Comparison of ENCODE assay signal across 1 cellular context in the genomic region with DNA sequence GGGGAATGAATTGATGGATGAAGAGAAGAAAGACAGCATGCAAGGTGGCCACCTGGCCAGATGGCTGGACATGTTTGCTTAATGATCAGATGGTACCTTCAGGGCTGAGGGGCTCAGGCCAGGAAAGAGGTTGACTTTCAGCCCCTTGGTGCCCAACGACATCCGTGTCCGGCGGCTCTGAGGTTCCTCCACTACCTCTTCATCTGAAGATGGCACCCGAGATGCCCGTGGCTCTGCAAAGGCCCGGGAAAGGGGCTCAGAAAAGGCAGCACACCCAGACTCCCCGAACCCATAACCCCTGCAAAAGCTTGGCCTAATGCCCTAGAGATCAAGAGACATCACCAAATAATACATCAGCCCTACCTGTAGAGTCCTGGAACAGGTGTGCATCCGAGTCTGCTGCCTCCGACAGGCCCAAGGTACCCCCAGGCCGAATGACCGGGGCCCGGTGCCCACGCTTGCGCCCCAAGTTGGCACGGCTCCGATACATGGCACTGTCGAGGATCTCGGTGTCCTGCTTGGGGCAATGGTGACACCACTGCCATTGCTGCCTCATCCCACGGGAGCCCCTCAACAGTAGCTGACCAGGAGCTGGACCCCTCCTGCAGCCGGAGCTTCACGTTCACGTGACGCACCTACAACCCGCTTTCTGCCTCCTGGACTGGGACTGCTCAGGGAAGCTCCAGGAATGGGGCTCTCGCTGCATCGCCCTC.
TF ChIP-seq lines count a peak whose summit lies in the region.

No MANE protein-coding gene starts in this region.

TF ChIP-seq in K562, 482 proteins besides CTCF, POLR2A, EP300 and RAD21:
- TF ChIP-seq, protein P1, sequence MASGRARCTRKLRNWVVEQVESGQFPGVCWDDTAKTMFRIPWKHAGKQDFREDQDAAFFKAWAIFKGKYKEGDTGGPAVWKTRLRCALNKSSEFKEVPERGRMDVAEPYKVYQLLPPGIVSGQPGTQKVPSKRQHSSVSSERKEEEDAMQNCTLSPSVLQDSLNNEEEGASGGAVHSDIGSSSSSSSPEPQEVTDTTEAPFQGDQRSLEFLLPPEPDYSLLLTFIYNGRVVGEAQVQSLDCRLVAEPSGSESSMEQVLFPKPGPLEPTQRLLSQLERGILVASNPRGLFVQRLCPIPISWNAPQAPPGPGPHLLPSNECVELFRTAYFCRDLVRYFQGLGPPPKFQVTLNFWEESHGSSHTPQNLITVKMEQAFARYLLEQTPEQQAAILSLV (tag; IDR thresholded peaks at IDR 0.05): no peak
- TF ChIP-seq RBFOX2 (IDR thresholded peaks at IDR 0.05; ENCODE audit: low read depth, low read length) (no peak), POLR2G (IDR thresholded peaks at IDR 0.05; ENCODE audit: low read depth, low read length) (0 out of 2 replicates have a peak, but pooled peaks have one; percentile 29), SMAD1 (IDR thresholded peaks at IDR 0.05; ENCODE audit: low read depth, low read length, partially characterized antibody) (no peak), CBFB (CRISPR knock-in tag; IDR thresholded peaks at IDR 0.05) (no peak)
- TF ChIP-seq, protein P2, sequence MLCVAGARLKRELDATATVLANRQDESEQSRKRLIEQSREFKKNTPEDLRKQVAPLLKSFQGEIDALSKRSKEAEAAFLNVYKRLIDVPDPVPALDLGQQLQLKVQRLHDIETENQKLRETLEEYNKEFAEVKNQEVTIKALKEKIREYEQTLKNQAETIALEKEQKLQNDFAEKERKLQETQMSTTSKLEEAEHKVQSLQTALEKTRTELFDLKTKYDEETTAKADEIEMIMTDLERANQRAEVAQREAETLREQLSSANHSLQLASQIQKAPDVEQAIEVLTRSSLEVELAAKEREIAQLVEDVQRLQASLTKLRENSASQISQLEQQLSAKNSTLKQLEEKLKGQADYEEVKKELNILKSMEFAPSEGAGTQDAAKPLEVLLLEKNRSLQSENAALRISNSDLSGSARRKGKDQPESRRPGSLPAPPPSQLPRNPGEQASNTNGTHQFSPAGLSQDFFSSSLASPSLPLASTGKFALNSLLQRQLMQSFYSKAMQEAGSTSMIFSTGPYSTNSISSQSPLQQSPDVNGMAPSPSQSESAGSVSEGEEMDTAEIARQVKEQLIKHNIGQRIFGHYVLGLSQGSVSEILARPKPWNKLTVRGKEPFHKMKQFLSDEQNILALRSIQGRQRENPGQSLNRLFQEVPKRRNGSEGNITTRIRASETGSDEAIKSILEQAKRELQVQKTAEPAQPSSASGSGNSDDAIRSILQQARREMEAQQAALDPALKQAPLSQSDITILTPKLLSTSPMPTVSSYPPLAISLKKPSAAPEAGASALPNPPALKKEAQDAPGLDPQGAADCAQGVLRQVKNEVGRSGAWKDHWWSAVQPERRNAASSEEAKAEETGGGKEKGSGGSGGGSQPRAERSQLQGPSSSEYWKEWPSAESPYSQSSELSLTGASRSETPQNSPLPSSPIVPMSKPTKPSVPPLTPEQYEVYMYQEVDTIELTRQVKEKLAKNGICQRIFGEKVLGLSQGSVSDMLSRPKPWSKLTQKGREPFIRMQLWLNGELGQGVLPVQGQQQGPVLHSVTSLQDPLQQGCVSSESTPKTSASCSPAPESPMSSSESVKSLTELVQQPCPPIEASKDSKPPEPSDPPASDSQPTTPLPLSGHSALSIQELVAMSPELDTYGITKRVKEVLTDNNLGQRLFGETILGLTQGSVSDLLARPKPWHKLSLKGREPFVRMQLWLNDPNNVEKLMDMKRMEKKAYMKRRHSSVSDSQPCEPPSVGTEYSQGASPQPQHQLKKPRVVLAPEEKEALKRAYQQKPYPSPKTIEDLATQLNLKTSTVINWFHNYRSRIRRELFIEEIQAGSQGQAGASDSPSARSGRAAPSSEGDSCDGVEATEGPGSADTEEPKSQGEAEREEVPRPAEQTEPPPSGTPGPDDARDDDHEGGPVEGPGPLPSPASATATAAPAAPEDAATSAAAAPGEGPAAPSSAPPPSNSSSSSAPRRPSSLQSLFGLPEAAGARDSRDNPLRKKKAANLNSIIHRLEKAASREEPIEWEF (CRISPR knock-in tag; IDR thresholded peaks at IDR 0.05): no peak
